In the genomic region with DNA sequence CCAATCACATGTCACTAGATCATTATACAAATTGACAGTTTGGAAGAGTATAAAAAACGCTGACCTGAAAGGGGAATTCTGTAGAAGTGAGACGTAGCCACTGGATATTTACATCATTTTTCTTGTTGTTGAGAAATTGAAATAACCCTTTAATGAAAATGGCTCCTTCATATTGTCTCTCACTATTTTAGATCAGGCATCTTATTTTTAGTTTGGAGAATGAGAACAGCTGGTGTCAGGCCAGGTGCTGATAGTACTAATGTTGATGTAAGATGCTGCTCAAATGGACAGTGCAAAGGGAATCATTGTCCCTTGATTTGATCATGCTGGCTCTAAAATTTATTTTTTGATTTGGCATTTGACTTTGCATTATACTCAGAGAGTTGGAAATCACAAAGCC, we compare ENCODE assay signal across 23 cellular contexts. TPM values are rescaled to one million over a fixed set of nuclear protein-coding genes. Genes with fewer than 3 reads are reported as not detected.
DNase-seq lines count a peak whose midpoint lies in the region; ATAC-seq lines count a peak whose summit lies in the region.
"Had no signal": no experiment of that assay in that cellular context is flagged by ENCODE, and none has a peak within 500 bp of the region (broad histone marks: within the 10 kb centered on the region; RNA-seq: fewer than 3 reads in every experiment).

No MANE protein-coding gene starts in this region.

- no peak for ATAC-seq in activated naive CD8-positive, alpha-beta T cell treated with anti-CD3 and anti-CD28 coated beads, Interleukin-2, amount 50 U/mL, for 24 hours

- H3K27me3 Mint-ChIP-seq in activated naive CD8-positive, alpha-beta T cell treated with anti-CD3 and anti-CD28 coated beads, Interleukin-2, amount 50 U/mL, for 24 hours, result peaks cover 1% of the 10 kb centered on the region
- H3K27me3 Mint-ChIP-seq: CD4-positive, alpha-beta memory T cell had no signal

- H3K27ac Mint-ChIP-seq in activated naive CD8-positive, alpha-beta T cell treated with anti-CD3 and anti-CD28 coated beads, Interleukin-2, amount 50 U/mL, for 24 hours, result no peak overlapping the region
- H3K27ac Mint-ChIP-seq: CD4-positive, alpha-beta memory T cell had no signal

- no peak overlapping the region for H3K4me3 Mint-ChIP-seq in activated naive CD8-positive, alpha-beta T cell treated with anti-CD3 and anti-CD28 coated beads, Interleukin-2, amount 50 U/mL, for 24 hours
- H3K4me3 Mint-ChIP-seq: CD4-positive, alpha-beta memory T cell had no signal

- peak; percentile 33 for DNase-seq in NCI-H345 (lab: John Stamatoyannopoulos, UW)
- peak; percentile 52 for DNase-seq in myocyte (ENCODE audit: low read depth)
- no peak for DNase-seq in cerebellar cortex (ENCODE audit: low spot score)
- DNase-seq in activated naive CD8-positive, alpha-beta T cell treated with anti-CD3 and anti-CD28 coated beads, Interleukin-2, amount 50 U/mL, for 24 hours, result no peak
- no peak for DNase-seq in NK-92 treated with Interleukin-12 subunit alpha and Interleukin-12 subunit beta, amount 100 ng/mL, for 24 hours (lab: John Stamatoyannopoulos, UW)
- DNase-seq: C1 segment of cervical spinal cord; CD4-positive, alpha-beta memory T cell; COR-L47; DMS79; EL; GDM1; HCEC 1CT; IMR-90; KG1; MG63; NCI-H1417; NCI-H2029; NCI-H510A treated with DMSO at 0.1 percent for 48 hours; Right ventricle myocardium superior; RPMI8226 had no signal

- no peaks in the 10 kb centered on the region for H3K4me1 Mint-ChIP-seq in activated naive CD8-positive, alpha-beta T cell treated with anti-CD3 and anti-CD28 coated beads, Interleukin-2, amount 50 U/mL, for 24 hours
- H3K4me1 Mint-ChIP-seq: CD4-positive, alpha-beta memory T cell had no signal

- H3K9me3 Mint-ChIP-seq in activated naive CD8-positive, alpha-beta T cell treated with anti-CD3 and anti-CD28 coated beads, Interleukin-2, amount 50 U/mL, for 24 hours, result no peaks in the 10 kb centered on the region

- peak overlapping the region; percentile 38 for H3K27ac ChIP-seq in angular gyrus (ENCODE audit: low read depth, low read length)
- peak overlapping the region; percentile 14 for H3K27ac ChIP-seq in temporal lobe (ENCODE audit: low read depth, low read length)
- H3K27ac ChIP-seq: SJSA1 had no signal

- no peaks in the 10 kb centered on the region for H3K36me3 Mint-ChIP-seq in activated naive CD8-positive, alpha-beta T cell treated with anti-CD3 and anti-CD28 coated beads, Interleukin-2, amount 50 U/mL, for 24 hours (ENCODE audit: low read depth)
- H3K36me3 Mint-ChIP-seq: CD4-positive, alpha-beta memory T cell had no signal

RNA-seq across cellular contexts. Expression of a gene that starts 17.4 kb away (rescaled TPM):
- 0.05 and 0.37 TPM in 2 replicates for total RNA-seq in myocyte
- polyA plus RNA-seq in myocyte (2012), result 4.3 TPM
- 115 TPM for total RNA-seq in temporal lobe
- total RNA-seq: CD4-positive, alpha-beta memory T cell; IMR-90; SJSA1 had no signal
- polyA plus RNA-seq: CD4-positive, alpha-beta memory T cell; IMR-90 had no signal

Comparison
In these comparisons a context has a peak if more than half of its experiments do, and no peak if none do; other contexts are left out.
1. DNase-seq: peak in NCI-H345 (single experiment) and myocyte (single experiment); none in cerebellar cortex (single experiment), activated naive CD8-positive, alpha-beta T cell treated with anti-CD3 and anti-CD28 coated beads, Interleukin-2, amount 50 U/mL, for 24 hours (single experiment) and NK-92 treated with Interleukin-12 subunit alpha and Interleukin-12 subunit beta, amount 100 ng/mL, for 24 hours (single experiment).
2. RNA of a gene that starts 17.4 kb away (total RNA-seq): 115 TPM in temporal lobe (single experiment); 0.05 to 0.37 TPM in myocyte; every median in the first group is over 10 times any median in the second.